ENCODE assay signal across 29 cellular contexts in genomic region chr7:134927723-134928122, GRCh38.
"Had no signal": no experiment of that assay in that cellular context is flagged by ENCODE, and none has a peak within 500 bp of the region (broad histone marks: within the 10 kb centered on the region; RNA-seq: fewer than 3 reads in every experiment).

No MANE protein-coding gene starts in this region.

- H3K4me1 Mint-ChIP-seq: brain had no signal

- H3K27ac ChIP-seq: adrenal gland, PC-9, WERI-Rb-1 had no signal

- DNase-seq: activated CD4-positive, alpha-beta T cell treated with anti-CD3 and anti-CD28 coated beads, Interleukin-2, amount 10 ng/mL, durations not matched to agents 7 days and 5 days; activated CD4-positive, alpha-beta T cell treated with anti-CD3 and anti-CD28 coated beads, Interleukin-2, amount 50 U/mL, for 48 hours; activated CD8-positive, alpha-beta T cell treated with anti-CD3 and anti-CD28 coated beads, Interleukin-2, amount 10 ng/mL, durations not matched to agents 7 days and 5 days; activated gamma-delta T cell treated with Interleukin-2 at 50 U/mL for 16 hours; activated naive CD4-positive, alpha-beta T cell treated with anti-CD3 and anti-CD28 coated beads for 36 hours; activated T-cell treated with anti-CD3 and anti-CD28 coated beads, Interleukin-2, amount 50 U/mL, for 24 hours; adrenal gland; caudate nucleus; cerebellar nuclear complex; MM.1S; MV-4-11; NCI-H1092; NCI-H1436 treated with DMSO at 0.1 percent for 48 hours; NCI-H1694 treated with DMSO at 0.1 percent for 48 hours; NCI-H2029; NCI-H345; NCI-H524 treated with DMSO at 0.1 percent for 48 hours; NCI-H748 treated with DMSO at 0.1 percent for 48 hours; PC-9; Right ventricle myocardium superior; SW 1271; T-helper 1 cell; T-helper 2 cell; T-helper 9 cell; WERI-Rb-1 had no signal

- H3K4me2 ChIP-seq: PC-9 had no signal

- ATAC-seq: activated CD8-positive, alpha-beta T cell treated with anti-CD3 and anti-CD28 coated beads, Interleukin-2, amount 10 ng/mL, durations not matched to agents 7 days and 5 days; activated naive CD4-positive, alpha-beta T cell treated with anti-CD3 and anti-CD28 coated beads, Interleukin-2, amount 50 U/mL, for 72 hours had no signal

- H3K9me3 Mint-ChIP-seq: activated T-cell treated with anti-CD3 and anti-CD28 coated beads, Interleukin-2, amount 50 U/mL, for 24 hours had no signal

- H3K27me3 ChIP-seq: adrenal gland had no signal

- H2AFZ ChIP-seq: PC-9 had no signal

- H3K36me3 ChIP-seq: adrenal gland, WERI-Rb-1 had no signal

- FAIRE-seq: bronchial epithelial cell had no signal

- H3K9me3 ChIP-seq: adrenal gland had no signal

- H3K4me3 Mint-ChIP-seq: activated CD4-positive, alpha-beta T cell treated with anti-CD3 and anti-CD28 coated beads, Interleukin-2, amount 10 ng/mL, durations not matched to agents 7 days and 5 days; activated CD8-positive, alpha-beta T cell treated with anti-CD3 and anti-CD28 coated beads, Interleukin-2, amount 10 ng/mL, durations not matched to agents 7 days and 5 days; activated naive CD4-positive, alpha-beta T cell treated with anti-CD3 and anti-CD28 coated beads for 36 hours; activated T-cell treated with anti-CD3 and anti-CD28 coated beads, Interleukin-2, amount 50 U/mL, for 24 hours; activated T-helper 1 cell treated with anti-CD3 and anti-CD28 coated beads, Interleukin-12 subunit alpha, Interleukin-12 subunit beta, Interleukin-2, Interleukin-4 antibody, amounts not matched to agents 30 ng/mL and 10 ng/mL and 1 ng/mL, durations not matched to agents 14 hours and 24 hours and 36 hours; brain had no signal

- H3K27ac Mint-ChIP-seq: activated CD4-positive, alpha-beta T cell treated with anti-CD3 and anti-CD28 coated beads, Interleukin-2, amount 10 ng/mL, durations not matched to agents 7 days and 5 days; activated CD8-positive, alpha-beta T cell treated with anti-CD3 and anti-CD28 coated beads, Interleukin-2, amount 10 ng/mL, durations not matched to agents 7 days and 5 days; activated naive CD4-positive, alpha-beta T cell treated with anti-CD3 and anti-CD28 coated beads for 36 hours; activated naive CD4-positive, alpha-beta T cell treated with anti-CD3 and anti-CD28 coated beads, Interleukin-2, amount 50 U/mL, for 72 hours; activated T-cell treated with anti-CD3 and anti-CD28 coated beads, Interleukin-2, amount 50 U/mL, for 24 hours; activated T-helper 1 cell treated with anti-CD3 and anti-CD28 coated beads, Interleukin-12 subunit alpha, Interleukin-12 subunit beta, Interleukin-2, Interleukin-4 antibody, amounts not matched to agents 30 ng/mL and 10 ng/mL and 1 ng/mL, durations not matched to agents 14 hours and 24 hours and 36 hours; brain had no signal

- H3K27me3 Mint-ChIP-seq: activated CD4-positive, alpha-beta T cell treated with anti-CD3 and anti-CD28 coated beads, Interleukin-2, amount 10 ng/mL, durations not matched to agents 7 days and 5 days; activated T-cell treated with anti-CD3 and anti-CD28 coated beads, Interleukin-2, amount 50 U/mL, for 24 hours; brain had no signal

- H3K4me3 ChIP-seq: adrenal gland, PC-9 had no signal
